8 cellular contexts compared by ENCODE assay signal in the genomic region with DNA sequence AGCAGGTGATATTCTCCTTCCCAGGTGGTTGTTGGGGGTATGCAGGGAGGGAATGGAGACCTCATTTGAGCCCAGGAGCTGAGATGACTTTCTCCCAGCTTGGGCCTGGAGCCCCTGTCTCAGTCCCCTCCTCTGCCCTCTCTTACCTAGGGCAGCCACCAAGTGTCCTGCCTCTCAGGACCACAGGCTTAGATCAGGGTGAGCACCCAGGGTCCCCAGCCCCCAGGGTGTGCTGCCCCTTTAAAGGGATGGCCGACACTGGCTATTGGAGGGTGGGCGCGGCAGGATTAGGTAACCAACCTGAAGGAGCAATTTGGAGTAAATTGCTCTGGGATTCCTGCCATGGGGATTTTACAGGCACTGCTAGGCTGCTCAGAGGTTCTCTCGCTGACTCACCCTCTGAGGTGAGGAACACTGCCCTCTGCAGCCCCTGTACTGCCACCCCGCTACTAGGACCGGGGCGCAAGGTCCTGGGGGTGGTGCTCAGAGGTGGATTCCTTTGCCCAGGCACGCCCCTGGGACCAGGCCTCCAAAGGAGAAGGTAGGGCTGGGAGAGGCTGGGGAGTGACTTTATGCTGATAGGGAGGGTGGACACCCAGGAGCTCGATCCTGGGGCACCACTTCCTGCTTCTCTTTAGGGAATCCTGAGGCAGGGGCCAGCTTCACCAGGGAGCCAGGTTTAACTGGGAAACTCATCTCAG. TPM values are rescaled to one million over a fixed set of nuclear protein-coding genes. Genes with fewer than 3 reads are reported as not detected.
DNase-seq lines count a peak whose midpoint lies in the region; ATAC-seq and TF ChIP-seq lines count a peak whose summit lies in the region.

No MANE protein-coding gene starts in this region.

- peak overlapping the region; percentile 89 for H3K4me3 Mint-ChIP-seq in activated CD4-positive, alpha-beta T cell treated with anti-CD3 and anti-CD28 coated beads, Interleukin-2, amount 10 ng/mL, durations not matched to agents 24 days and 14 days

- peak; percentile 53 for TF ChIP-seq CTCF in LNCaP clone FGC (IDR thresholded peaks at IDR 0.05; ENCODE audit: control insufficient read depth, extremely low read depth, insufficient read depth)
- TF ChIP-seq CTCF in parathyroid adenoma (IDR thresholded peaks at IDR 0.05), result peak; percentile 33

- H3K27ac Mint-ChIP-seq in activated CD4-positive, alpha-beta T cell treated with anti-CD3 and anti-CD28 coated beads, Interleukin-2, amount 10 ng/mL, durations not matched to agents 24 days and 14 days, result no peak overlapping the region

- peaks cover 34% of the 10 kb centered on the region for H3K4me1 Mint-ChIP-seq in activated CD4-positive, alpha-beta T cell treated with anti-CD3 and anti-CD28 coated beads, Interleukin-2, amount 10 ng/mL, durations not matched to agents 24 days and 14 days

- H3K27me3 ChIP-seq in parathyroid adenoma (ENCODE audit: control insufficient read depth, insufficient read depth, low read length), result no peaks in the 10 kb centered on the region

- H3K27ac ChIP-seq in parathyroid adenoma, result peak overlapping the region; percentile 87

- no peaks in the 10 kb centered on the region for H3K36me3 ChIP-seq in parathyroid adenoma (ENCODE audit: control insufficient read depth, insufficient read depth, low read length)

- peaks cover 4% of the 10 kb centered on the region for H3K36me3 Mint-ChIP-seq in activated CD4-positive, alpha-beta T cell treated with anti-CD3 and anti-CD28 coated beads, Interleukin-2, amount 10 ng/mL, durations not matched to agents 24 days and 14 days (ENCODE audit: low read depth)

- peaks cover 6% of the 10 kb centered on the region for H3K79me2 ChIP-seq in parathyroid adenoma

- H3K9ac ChIP-seq in parathyroid adenoma, result no peak overlapping the region

- H3K4me1 ChIP-seq in parathyroid adenoma, result peaks cover 9% of the 10 kb centered on the region

- H3K27me3 Mint-ChIP-seq in activated CD4-positive, alpha-beta T cell treated with anti-CD3 and anti-CD28 coated beads, Interleukin-2, amount 10 ng/mL, durations not matched to agents 24 days and 14 days, result peaks cover 4% of the 10 kb centered on the region

- no peak for DNase-seq in activated CD4-positive, alpha-beta T cell treated with anti-CD3 and anti-CD28 coated beads, Interleukin-2, amount 10 ng/mL, durations not matched to agents 24 days and 14 days
- no peak for DNase-seq in activated CD4-positive, alpha-beta T cell treated with anti-CD3 and anti-CD28 coated beads, Interleukin-2, amount 50 U/mL, for 1 hour
- peak; percentile 61 for DNase-seq in LNCaP clone FGC (ENCODE audit: low read depth)
- no peak for DNase-seq in stimulated activated naive CD4-positive, alpha-beta T cell treated with Interleukin-2 at 50 U/mL for 16 hours (lab: John Stamatoyannopoulos, UW)

- peak overlapping the region; percentile 77 for H3K4me2 ChIP-seq in parathyroid adenoma (ENCODE audit: low read length)

- H2AFZ ChIP-seq in parathyroid adenoma, result peak overlapping the region; percentile 76

- H3K9me3 Mint-ChIP-seq in activated CD4-positive, alpha-beta T cell treated with anti-CD3 and anti-CD28 coated beads, Interleukin-2, amount 10 ng/mL, durations not matched to agents 24 days and 14 days, result no peaks in the 10 kb centered on the region

- H3K4me3 ChIP-seq in LNCaP clone FGC (ENCODE audit: low read depth, low read length), result peak overlapping the region; percentile 75
- peak overlapping the region; percentile 56 for H3K4me3 ChIP-seq in parathyroid adenoma (ENCODE audit: low read depth, low read length)

- intact Hi-C loops in activated CD4-positive, alpha-beta T cell treated with anti-CD3 and anti-CD28 coated beads, Interleukin-2, amount 10 ng/mL, durations not matched to agents 24 days and 14 days (cut with micrococcal nuclease), result no loop called here

- ATAC-seq in SK-N-SH treated with all-trans-retinoic acid at 6 μM for 48 hours, result peak; percentile 78
- peak; percentile 84 for ATAC-seq in esophagus mucosa
- ATAC-seq in GM19455 (IDR thresholded peaks at IDR 0.05; ENCODE audit: unreplicated experiment), result no peak

- H3K9me3 ChIP-seq in parathyroid adenoma (ENCODE audit: control insufficient read depth, low read length), result no peaks in the 10 kb centered on the region

TF ChIP-seq in SK-N-SH treated with all-trans-retinoic acid at 6 μM for 48 hours, 23 proteins besides CTCF, POLR2A, EP300 and RAD21:
- no peak for TF ChIP-seq ZNF70 (CRISPR knock-in tag; IDR thresholded peaks at IDR 0.05)
- no peak for TF ChIP-seq PPARA (CRISPR knock-in tag; IDR thresholded peaks at IDR 0.05; ENCODE audit: borderline replicate concordance)

RNA-seq across cellular contexts. Expression of a gene that starts 1.5 kb away (rescaled TPM):
- 264 and 277 TPM in 2 replicates for total RNA-seq in activated CD4-positive, alpha-beta T cell treated with anti-CD3 and anti-CD28 coated beads, Interleukin-2, amount 10 ng/mL, durations not matched to agents 24 days and 14 days
- 27.3 TPM for total RNA-seq in esophagus mucosa

RNA-seq across cellular contexts. Expression of a gene that starts 58.8 kb away (rescaled TPM):
- 528 and 545 TPM in 2 replicates for total RNA-seq in activated CD4-positive, alpha-beta T cell treated with anti-CD3 and anti-CD28 coated beads, Interleukin-2, amount 10 ng/mL, durations not matched to agents 24 days and 14 days
- 336 TPM for total RNA-seq in esophagus mucosa
